ENCODE assay signal across 8 cellular contexts in genomic region chr1:244971524-244972216, GRCh38.
DNase-seq lines count a peak whose midpoint lies in the region; ATAC-seq and FAIRE-seq lines count a peak whose summit lies in the region.

No MANE protein-coding gene starts in this region.

- H3K27me3 Mint-ChIP-seq in activated CD8-positive, alpha-beta memory T cell treated with anti-CD3 and anti-CD28 coated beads, Interleukin-2, amount 10 ng/mL, durations not matched to agents 7 days and 5 days: no peaks in the 10 kb centered on the region

- FAIRE-seq in endometrium (lab: Jason Lieb, UNC): peak; percentile 87

- H3K36me3 ChIP-seq in SJSA1 (peaks cover 3% of the 10 kb centered on the region; the same call in 1 of the 2 replicates), neuron (ENCODE audit: insufficient read depth, low read length) (no peaks in the 10 kb centered on the region)

- no peak for ATAC-seq in activated CD8-positive, alpha-beta memory T cell treated with anti-CD3 and anti-CD28 coated beads, Interleukin-2, amount 10 ng/mL, durations not matched to agents 7 days and 5 days
- ATAC-seq in HG02763 (IDR thresholded peaks at IDR 0.05; ENCODE audit: unreplicated experiment): no peak

- peak overlapping the region; percentile 98 for H3K27ac Mint-ChIP-seq in activated CD8-positive, alpha-beta memory T cell treated with anti-CD3 and anti-CD28 coated beads, Interleukin-2, amount 10 ng/mL, durations not matched to agents 7 days and 5 days

- H3K27me3 ChIP-seq in SJSA1 (replicated peaks): no peaks in the 10 kb centered on the region; the same call in 1 of the 2 replicates
- no peaks in the 10 kb centered on the region for H3K27me3 ChIP-seq in neuron (ENCODE audit: insufficient read depth, low read length)

- no peak for DNase-seq in activated CD8-positive, alpha-beta memory T cell treated with anti-CD3 and anti-CD28 coated beads, Interleukin-2, amount 10 ng/mL, durations not matched to agents 7 days and 5 days
- no peak for DNase-seq in activated CD8-positive, alpha-beta memory T cell treated with anti-CD3 and anti-CD28 coated beads for 24 hours
- DNase-seq in SJSA1 (ENCODE audit: low read depth in 1 of 2, low spot score in 2 of 2) (no peak), NCI-H2029 treated with DMSO at 0.1 percent for 48 hours (lab: John Stamatoyannopoulos, UW) (no peak)
- DNase-seq in stimulated activated CD4-positive, alpha-beta T cell treated with anti-CD3 and anti-CD28 coated beads, Interleukin-12 subunit alpha, Interleukin-12 subunit beta, amount 100 ng/mL, for 4 hours: no peak

- H3K4me1 Mint-ChIP-seq in activated CD8-positive, alpha-beta memory T cell treated with anti-CD3 and anti-CD28 coated beads, Interleukin-2, amount 10 ng/mL, durations not matched to agents 7 days and 5 days: peaks cover 16% of the 10 kb centered on the region

- peak overlapping the region; percentile 87 for H3K4me3 Mint-ChIP-seq in activated CD8-positive, alpha-beta memory T cell treated with anti-CD3 and anti-CD28 coated beads, Interleukin-2, amount 10 ng/mL, durations not matched to agents 7 days and 5 days

- H2AFZ ChIP-seq in neuron (ENCODE audit: low read depth, low read length): peak overlapping the region; percentile 13

- peak overlapping the region; percentile 87 for H3K4me3 ChIP-seq in SJSA1
- H3K4me3 ChIP-seq in neuron (ENCODE audit: low read length): peak overlapping the region; percentile 83

- H3K4me1 ChIP-seq in SJSA1 (replicated peaks) (peaks cover 24% of the 10 kb centered on the region), neuron (ENCODE audit: insufficient read depth, low read length) (peaks cover 14% of the 10 kb centered on the region)

- CTCF ChIA-PET in activated CD8-positive, alpha-beta memory T cell treated with anti-CD3 and anti-CD28 coated beads, Interleukin-2, amount 10 ng/mL, durations not matched to agents 7 days and 5 days (lab: Charles Lee): interaction anchor here (0.7 to 2.9 kb wide), 8 partner anchors 29 to 397 kb away, joined by 3 to 13 read pairs (median 5); partner anchors contain the start of gene HNRNPU

- H3K9me3 Mint-ChIP-seq in activated CD8-positive, alpha-beta memory T cell treated with anti-CD3 and anti-CD28 coated beads, Interleukin-2, amount 10 ng/mL, durations not matched to agents 7 days and 5 days (ENCODE audit: low read depth): no peaks in the 10 kb centered on the region

- H3K36me3 Mint-ChIP-seq in activated CD8-positive, alpha-beta memory T cell treated with anti-CD3 and anti-CD28 coated beads, Interleukin-2, amount 10 ng/mL, durations not matched to agents 7 days and 5 days: peaks cover 1% of the 10 kb centered on the region

- H3K9me3 ChIP-seq in SJSA1 (replicated peaks) (no peaks in the 10 kb centered on the region), neuron (ENCODE audit: low read length) (peaks cover 3% of the 10 kb centered on the region)

- H3K27ac ChIP-seq in SJSA1: peak overlapping the region; percentile 100
